8 cellular contexts compared by ENCODE assay signal in genomic region chr6:2972685-2973084, GRCh38. TPM values are rescaled to one million over a fixed set of nuclear protein-coding genes. Genes with fewer than 3 reads are reported as not detected.
DNase-seq lines count a peak whose midpoint lies in the region; ATAC-seq and TF ChIP-seq lines count a peak whose summit lies in the region.
"Not testable (repeated sequence)": the region's sequence is repeated elsewhere in the genome, so short reads cannot be mapped to it uniquely, and the experiment has no call there.

No MANE protein-coding gene starts in this region.

- intact Hi-C loops in CD4-positive, alpha-beta T cell (cut with DNase I, micrococcal nuclease): loop anchor here (1.0 to 2.0 kb wide), 2 partner anchors 14 to 16 kb away; no protein-coding TSS in a partner anchor
- intact Hi-C loops in activated naive CD4-positive, alpha-beta T cell treated with anti-CD3 and anti-CD28 coated beads for 36 hours (cut with micrococcal nuclease); tibial artery (cut with DNase I; ENCODE audit: low total_unique reads): not testable (repeated sequence)

- peak overlapping the region; percentile 80 for H3K4me2 ChIP-seq in OCI-LY3 (ENCODE audit: low read length)

- CTCF ChIA-PET in CD4-positive, alpha-beta T cell (lab: Charles Lee): interaction anchor here (1.6 kb wide), 1 partner anchor 16 kb away, joined by 6 read pairs; no protein-coding TSS in a partner anchor
- CTCF ChIA-PET in activated CD4-positive, alpha-beta T cell treated with anti-CD3 and anti-CD28 coated beads, Interleukin-2, amount 10 ng/mL, durations not matched to agents 7 days and 5 days (lab: Charles Lee): interaction anchor here (0.7 to 1.6 kb wide), 2 partner anchors 18 to 20 kb away, joined by 3 to 4 read pairs; no protein-coding TSS in a partner anchor
- CTCF ChIA-PET in activated naive CD4-positive, alpha-beta T cell treated with anti-CD3 and anti-CD28 coated beads for 36 hours (lab: Charles Lee): interaction anchor here (0.9 kb wide), 1 partner anchor 16 kb away, joined by 4 read pairs; no protein-coding TSS in a partner anchor

- H2AFZ ChIP-seq in OCI-LY3 (ENCODE audit: low read depth, low read length): not testable (repeated sequence)

- not testable (repeated sequence) for H3K79me2 ChIP-seq in OCI-LY3 (ENCODE audit: low read length)

- H3K27ac Mint-ChIP-seq in CD4-positive, alpha-beta T cell: peak overlapping the region; percentile 78
- not testable (repeated sequence) for H3K27ac Mint-ChIP-seq in activated CD4-positive, alpha-beta T cell treated with anti-CD3 and anti-CD28 coated beads, Interleukin-2, amount 10 ng/mL, durations not matched to agents 7 days and 5 days; activated naive CD4-positive, alpha-beta T cell treated with anti-CD3 and anti-CD28 coated beads for 36 hours; central memory CD8-positive, alpha-beta T cell (ENCODE audit: low read depth); neural crest cell (ENCODE audit: unreplicated experiment)
- H3K27ac Mint-ChIP-seq in immature natural killer cell: peak overlapping the region; percentile 46 to 95 (median 93)

- not testable (repeated sequence) for H3K36me3 Mint-ChIP-seq in CD4-positive, alpha-beta T cell (ENCODE audit: low read depth); activated CD4-positive, alpha-beta T cell treated with anti-CD3 and anti-CD28 coated beads, Interleukin-2, amount 10 ng/mL, durations not matched to agents 7 days and 5 days (ENCODE audit: low read depth); activated naive CD4-positive, alpha-beta T cell treated with anti-CD3 and anti-CD28 coated beads for 36 hours (ENCODE audit: low read depth); central memory CD8-positive, alpha-beta T cell (ENCODE audit: insufficient read depth); immature natural killer cell; neural crest cell (ENCODE audit: low read depth)

- H3K9me3 ChIP-seq in CD4-positive, alpha-beta T cell (ENCODE audit: control insufficient read depth, low read length); OCI-LY3 (ENCODE audit: insufficient read depth, low read length); tibial artery: not testable (repeated sequence)

- not testable (repeated sequence) for DNase-seq in CD4-positive, alpha-beta T cell; activated CD4-positive, alpha-beta T cell treated with anti-CD3 and anti-CD28 coated beads, Interleukin-2, amount 10 ng/mL, durations not matched to agents 7 days and 5 days; activated naive CD4-positive, alpha-beta T cell treated with anti-CD3 and anti-CD28 coated beads for 36 hours; central memory CD8-positive, alpha-beta T cell (ENCODE audit: low spot score in 2 of 2); immature natural killer cell; neural crest cell (ENCODE audit: low read depth, low spot score); tibial artery

- TF ChIP-seq CTCF in CD4-positive, alpha-beta T cell (IDR thresholded peaks at IDR 0.05); OCI-LY3 (IDR thresholded peaks at IDR 0.05; ENCODE audit: low read depth, low read length); neural crest cell (conservative IDR thresholded peaks at IDR 0.05); tibial artery (IDR thresholded peaks at IDR 0.05): not testable (repeated sequence)

- not testable (repeated sequence) for ATAC-seq in CD4-positive, alpha-beta T cell (ENCODE audit: poor library complexity); central memory CD8-positive, alpha-beta T cell (replicated peaks; ENCODE audit: extremely low read depth, poor library complexity, severe bottlenecking)

- peaks cover 31% of the 10 kb centered on the region for H3K4me1 Mint-ChIP-seq in CD4-positive, alpha-beta T cell (ENCODE audit: low read depth)
- peaks cover 36% of the 10 kb centered on the region for H3K4me1 Mint-ChIP-seq in activated CD4-positive, alpha-beta T cell treated with anti-CD3 and anti-CD28 coated beads, Interleukin-2, amount 10 ng/mL, durations not matched to agents 7 days and 5 days
- peaks cover 28% of the 10 kb centered on the region for H3K4me1 Mint-ChIP-seq in activated naive CD4-positive, alpha-beta T cell treated with anti-CD3 and anti-CD28 coated beads for 36 hours (ENCODE audit: low read depth)
- peaks cover 33% of the 10 kb centered on the region for H3K4me1 Mint-ChIP-seq in central memory CD8-positive, alpha-beta T cell
- peaks cover 49 to 71% of the 10 kb centered on the region in 2 donors for H3K4me1 Mint-ChIP-seq in immature natural killer cell
- peaks cover 17% of the 10 kb centered on the region for H3K4me1 Mint-ChIP-seq in neural crest cell

- not testable (repeated sequence) for H4K20me1 ChIP-seq in OCI-LY3 (ENCODE audit: insufficient read depth, low read length)

- peaks cover 31% of the 10 kb centered on the region for H3K27me3 Mint-ChIP-seq in CD4-positive, alpha-beta T cell
- H3K27me3 Mint-ChIP-seq in activated CD4-positive, alpha-beta T cell treated with anti-CD3 and anti-CD28 coated beads, Interleukin-2, amount 10 ng/mL, durations not matched to agents 7 days and 5 days: peaks cover 38% of the 10 kb centered on the region
- not testable (repeated sequence) for H3K27me3 Mint-ChIP-seq in activated naive CD4-positive, alpha-beta T cell treated with anti-CD3 and anti-CD28 coated beads for 36 hours (ENCODE audit: low read depth); central memory CD8-positive, alpha-beta T cell
- peaks cover 3 to 14% (median 3%) of the 10 kb centered on the region in 3 donors for H3K27me3 Mint-ChIP-seq in immature natural killer cell (ENCODE audit: low read depth in 3 of 3)
- H3K27me3 Mint-ChIP-seq in neural crest cell (ENCODE audit: low read depth): peaks cover 34% of the 10 kb centered on the region

- not testable (repeated sequence) for H3K27me3 ChIP-seq in CD4-positive, alpha-beta T cell (ENCODE audit: control insufficient read depth, insufficient read depth, low read length); OCI-LY3 (ENCODE audit: low read depth, low read length); tibial artery

- not testable (repeated sequence) for H3K9ac ChIP-seq in OCI-LY3 (ENCODE audit: low read length)

- not testable (repeated sequence) for H3K27ac ChIP-seq in CD4-positive, alpha-beta T cell (ENCODE audit: low read depth, low read length); OCI-LY3 (ENCODE audit: low read length)
- H3K27ac ChIP-seq in tibial artery: peak overlapping the region; percentile 94 to 98

- H3K4me3 ChIP-seq in OCI-LY3 (ENCODE audit: low read length): peak overlapping the region; percentile 89; the same call in 1 of the 2 replicates
- not testable (repeated sequence) for H3K4me3 ChIP-seq in tibial artery

- not testable (repeated sequence) for H3K36me3 ChIP-seq in OCI-LY3 (replicated peaks; ENCODE audit: low read depth, low read length); tibial artery

- POLR2A ChIA-PET in CD4-positive, alpha-beta T cell (lab: Charles Lee): interaction anchor here (1.6 kb wide), 1 partner anchor 17 kb away, joined by 30 read pairs; no protein-coding TSS in a partner anchor
- POLR2A ChIA-PET in activated CD4-positive, alpha-beta T cell treated with anti-CD3 and anti-CD28 coated beads, Interleukin-2, amount 10 ng/mL, durations not matched to agents 7 days and 5 days (lab: Charles Lee): not testable (repeated sequence)

- not testable (repeated sequence) for H3K9me3 Mint-ChIP-seq in CD4-positive, alpha-beta T cell; activated CD4-positive, alpha-beta T cell treated with anti-CD3 and anti-CD28 coated beads, Interleukin-2, amount 10 ng/mL, durations not matched to agents 7 days and 5 days; activated naive CD4-positive, alpha-beta T cell treated with anti-CD3 and anti-CD28 coated beads for 36 hours; central memory CD8-positive, alpha-beta T cell; immature natural killer cell; neural crest cell

- peak overlapping the region; percentile 90 for H3K4me3 Mint-ChIP-seq in CD4-positive, alpha-beta T cell
- peak overlapping the region; percentile 76 for H3K4me3 Mint-ChIP-seq in activated CD4-positive, alpha-beta T cell treated with anti-CD3 and anti-CD28 coated beads, Interleukin-2, amount 10 ng/mL, durations not matched to agents 7 days and 5 days
- H3K4me3 Mint-ChIP-seq in activated naive CD4-positive, alpha-beta T cell treated with anti-CD3 and anti-CD28 coated beads for 36 hours: peak overlapping the region; percentile 82
- H3K4me3 Mint-ChIP-seq in central memory CD8-positive, alpha-beta T cell: peak overlapping the region; percentile 87
- peak overlapping the region; percentile 46 to 95 (median 91) for H3K4me3 Mint-ChIP-seq in immature natural killer cell
- peak overlapping the region; percentile 86 for H3K4me3 Mint-ChIP-seq in neural crest cell

- not testable (repeated sequence) for H3K4me1 ChIP-seq in OCI-LY3 (ENCODE audit: low read length)
- H3K4me1 ChIP-seq in tibial artery: peaks cover 0 to 32% (median 8%) of the 10 kb centered on the region in 4 donors

RNA-seq across cellular contexts. Expression of gene SERPINB6, which starts 1.3 kb away (rescaled TPM):
- total RNA-seq in CD4-positive, alpha-beta T cell: 10 to 100 TPM; 11.0 to 11.9 TPM
- 10 to 100 TPM in 1 of 2 experiments, 1 to 10 TPM in 1; 9.1 to 14.3 TPM for total RNA-seq in activated CD4-positive, alpha-beta T cell treated with anti-CD3 and anti-CD28 coated beads, Interleukin-2, amount 10 ng/mL, durations not matched to agents 7 days and 5 days
- total RNA-seq in activated naive CD4-positive, alpha-beta T cell treated with anti-CD3 and anti-CD28 coated beads for 36 hours: 10 to 100 TPM; 31.2 to 31.4 TPM
- polyA plus RNA-seq in immature natural killer cell: 100 to 1,000 TPM; 196 to 243 (median 199) TPM
- total RNA-seq in neural crest cell: 20.1 and 21.3 TPM in 2 replicates

RNA-seq across cellular contexts. Expression of gene NQO2, which starts 27.0 kb away (rescaled TPM):
- total RNA-seq in CD4-positive, alpha-beta T cell: 1 to 10 TPM; 6.7 to 7.7 TPM
- 10 to 100 TPM; 37.5 to 43.2 TPM for total RNA-seq in activated CD4-positive, alpha-beta T cell treated with anti-CD3 and anti-CD28 coated beads, Interleukin-2, amount 10 ng/mL, durations not matched to agents 7 days and 5 days
- total RNA-seq in activated naive CD4-positive, alpha-beta T cell treated with anti-CD3 and anti-CD28 coated beads for 36 hours: 10 to 100 TPM; 18.8 to 21.1 TPM
- 10 to 100 TPM; 55.5 to 74.7 (median 67.9) TPM for polyA plus RNA-seq in immature natural killer cell
- 21.4 and 21.5 TPM in 2 replicates for total RNA-seq in neural crest cell
